8 cellular contexts compared by ENCODE assay signal in genomic region chr3:106333911-106334618, GRCh38.
DNase-seq lines count a peak whose midpoint lies in the region; ATAC-seq and TF ChIP-seq lines count a peak whose summit lies in the region.

No MANE protein-coding gene starts in this region.

- intact Hi-C loops in A673 (cut with micrococcal nuclease; ENCODE audit: unreplicated experiment) = no loop called here

- no peaks in the 10 kb centered on the region for H3K4me1 ChIP-seq in A673 (ENCODE audit: insufficient read depth, low read length, poor library complexity, severe bottlenecking)

- H3K27me3 ChIP-seq in A673 (replicated peaks; ENCODE audit: insufficient read depth, low read depth, low read length, poor library complexity) = no peaks in the 10 kb centered on the region

- no peak for TF ChIP-seq CTCF in A673 (conservative IDR thresholded peaks at IDR 0.05; ENCODE audit: low read depth, low read length)

- peaks cover 57% of the 10 kb centered on the region for H3K4me1 Mint-ChIP-seq in activated naive CD4-positive, alpha-beta T cell treated with anti-CD3 and anti-CD28 coated beads, Interleukin-2, amount 10 ng/mL, durations not matched to agents 7 days and 5 days

- H3K9me3 Mint-ChIP-seq in activated naive CD4-positive, alpha-beta T cell treated with anti-CD3 and anti-CD28 coated beads, Interleukin-2, amount 10 ng/mL, durations not matched to agents 7 days and 5 days = peaks cover 9% of the 10 kb centered on the region

- H3K4me3 Mint-ChIP-seq in activated naive CD4-positive, alpha-beta T cell treated with anti-CD3 and anti-CD28 coated beads, Interleukin-2, amount 10 ng/mL, durations not matched to agents 7 days and 5 days = no peak overlapping the region

- DNase-seq in activated naive CD4-positive, alpha-beta T cell treated with anti-CD3 and anti-CD28 coated beads, Interleukin-2, amount 10 ng/mL, durations not matched to agents 7 days and 5 days = peak; percentile 29
- DNase-seq in stimulated activated CD4-positive, alpha-beta T cell treated with anti-CD3 and anti-CD28 coated beads, Interleukin-12 subunit alpha, Interleukin-12 subunit beta, amount 100 ng/mL, for 24 hours (ENCODE audit: low read depth in 2 of 2) = peak; percentile 33 to 35
- DNase-seq in NCI-H1417 (lab: John Stamatoyannopoulos, UW) = no peak
- no peak for DNase-seq in A673 (ENCODE audit: low spot score)
- no peak for DNase-seq in NCI-H2171 (lab: John Stamatoyannopoulos, UW)

- CTCF ChIA-PET in activated naive CD4-positive, alpha-beta T cell treated with anti-CD3 and anti-CD28 coated beads, Interleukin-2, amount 10 ng/mL, durations not matched to agents 7 days and 5 days (lab: Charles Lee) = interaction anchor here (1.4 kb wide), 1 partner anchor 273 kb away, joined by 4 read pairs; no protein-coding TSS in a partner anchor
- CTCF ChIA-PET in A673 (lab: Charles Lee) = no interaction called here

- H3K27me3 Mint-ChIP-seq in activated naive CD4-positive, alpha-beta T cell treated with anti-CD3 and anti-CD28 coated beads, Interleukin-2, amount 10 ng/mL, durations not matched to agents 7 days and 5 days = no peaks in the 10 kb centered on the region

- H3K27ac ChIP-seq in A673 (ENCODE audit: low read depth, low read length, poor library complexity, severe bottlenecking) = no peak overlapping the region

- no TSS peak for BruUV-seq in A673 (replicated peaks; lab: Mats Ljungman, UMichigan)

- H3K4me3 ChIP-seq in A673 (ENCODE audit: low read depth, low read length, poor library complexity, severe bottlenecking) = no peak overlapping the region

- H3K36me3 ChIP-seq in A673 (ENCODE audit: insufficient read depth, low read length, poor library complexity, severe bottlenecking) = no peaks in the 10 kb centered on the region

- H3K27ac Mint-ChIP-seq in activated naive CD4-positive, alpha-beta T cell treated with anti-CD3 and anti-CD28 coated beads, Interleukin-2, amount 10 ng/mL, durations not matched to agents 7 days and 5 days = peak overlapping the region; percentile 56

- peak; percentile 59 for ATAC-seq in GM19395 (IDR thresholded peaks at IDR 0.05; ENCODE audit: unreplicated experiment)
- ATAC-seq in HG03342 (IDR thresholded peaks at IDR 0.05; ENCODE audit: unreplicated experiment) = peak; percentile 50
- no peak for ATAC-seq in GM21360 (IDR thresholded peaks at IDR 0.05; ENCODE audit: unreplicated experiment)

- POLR2A ChIA-PET in A673 (lab: Charles Lee; ENCODE audit: low non-redundant PET) = no interaction called here

- H3K36me3 Mint-ChIP-seq in activated naive CD4-positive, alpha-beta T cell treated with anti-CD3 and anti-CD28 coated beads, Interleukin-2, amount 10 ng/mL, durations not matched to agents 7 days and 5 days = peaks cover 11% of the 10 kb centered on the region

- no peaks in the 10 kb centered on the region for H3K9me3 ChIP-seq in A673 (ENCODE audit: low read depth, low read length, poor library complexity, severe bottlenecking)

Comparison
In these comparisons a context has a peak if more than half of its experiments do, and no peak if none do; other contexts are left out.
1. DNase-seq: peak in activated naive CD4-positive, alpha-beta T cell treated with anti-CD3 and anti-CD28 coated beads, Interleukin-2, amount 10 ng/mL, durations not matched to agents 7 days and 5 days (single experiment) and stimulated activated CD4-positive, alpha-beta T cell treated with anti-CD3 and anti-CD28 coated beads, Interleukin-12 subunit alpha, Interleukin-12 subunit beta, amount 100 ng/mL, for 24 hours (2 of 2); none in NCI-H1417 (0 of 3), A673 (single experiment) and NCI-H2171 (single experiment).